In the genomic region with DNA sequence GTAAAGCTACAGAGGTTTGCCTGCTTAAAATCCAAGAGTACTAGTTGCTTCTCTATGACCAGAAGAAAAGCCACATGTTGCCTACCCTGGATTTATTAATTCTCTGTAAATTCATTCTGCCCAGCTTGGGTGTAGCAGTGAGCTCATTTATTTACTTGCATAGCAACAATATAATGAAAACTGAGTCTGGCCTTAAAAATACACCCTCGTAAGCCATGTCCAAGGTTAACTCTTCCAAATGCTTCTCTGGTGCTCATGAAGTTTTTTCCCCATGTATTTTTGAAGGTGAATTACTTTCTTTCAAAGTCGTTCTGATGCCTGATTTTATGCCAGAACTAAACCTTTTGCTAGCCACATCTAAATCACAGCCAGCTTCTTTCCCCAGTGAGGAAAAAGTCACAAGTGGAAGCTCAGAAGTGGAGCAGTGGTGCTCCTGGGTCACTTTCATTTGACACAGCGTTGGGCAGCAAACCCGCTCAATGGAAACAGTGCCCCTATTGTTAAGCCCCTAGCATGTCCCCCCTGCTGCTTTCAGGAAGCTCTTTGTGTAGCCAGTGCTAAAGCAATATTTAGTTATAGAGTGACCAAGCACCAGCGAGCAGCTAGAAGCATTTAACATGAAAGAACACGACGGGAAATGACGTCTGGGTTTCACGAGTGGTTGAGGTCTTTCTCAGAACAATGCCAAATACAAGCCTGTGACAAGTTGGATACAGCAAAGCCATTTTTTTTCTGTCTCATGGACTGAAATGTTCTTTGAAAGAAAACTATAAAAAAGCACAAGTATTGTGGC, we compare ENCODE assay signal across 11 cellular contexts. TPM values are rescaled to one million over a fixed set of nuclear protein-coding genes. Genes with fewer than 3 reads are reported as not detected.
DNase-seq lines count a peak whose midpoint lies in the region; ATAC-seq and FAIRE-seq lines count a peak whose summit lies in the region.
"Had no signal": no experiment of that assay in that cellular context is flagged by ENCODE, and none has a peak within 500 bp of the region (broad histone marks: within the 10 kb centered on the region; RNA-seq: fewer than 3 reads in every experiment).

No MANE protein-coding gene starts in this region.

- H3K4me1 ChIP-seq in iPS-18a (ENCODE audit: control insufficient read depth, low read depth, low read length) (peaks cover 26% of the 10 kb centered on the region), small intestine (ENCODE audit: control insufficient read depth in 2 of 2, insufficient read depth in 1 of 2, low read depth in 1 of 2, low read length in 1 of 2) (peaks cover 0 to 3% of the 10 kb centered on the region in 2 donors)
- H3K4me1 ChIP-seq: prostate gland had no signal

- peaks cover 86% of the 10 kb centered on the region for H3K4me1 Mint-ChIP-seq in activated T-helper 1 cell treated with anti-CD3 and anti-CD28 coated beads, Interleukin-12 subunit alpha, Interleukin-12 subunit beta, Interleukin-2, Interleukin-4 antibody, amounts not matched to agents 30 ng/mL and 10 ng/mL and 1 ng/mL, durations not matched to agents 14 hours and 24 hours and 36 hours (ENCODE audit: low read depth)

- H3K4me3 ChIP-seq in iPS-18a (ENCODE audit: low read length), result peak overlapping the region; percentile 8
- no peak overlapping the region for H3K4me3 ChIP-seq in small intestine (ENCODE audit: low read depth in 1 of 2, low read length in 2 of 2)
- H3K4me3 ChIP-seq: prostate gland had no signal

- no peaks in the 10 kb centered on the region for H3K9me3 Mint-ChIP-seq in activated T-helper 1 cell treated with anti-CD3 and anti-CD28 coated beads, Interleukin-12 subunit alpha, Interleukin-12 subunit beta, Interleukin-2, Interleukin-4 antibody, amounts not matched to agents 30 ng/mL and 10 ng/mL and 1 ng/mL, durations not matched to agents 14 hours and 24 hours and 36 hours

- DNase-seq in NCI-H1417 (lab: John Stamatoyannopoulos, UW) (peak in 2 of 3 experiments; percentile 35 to 63), NCI-H1417 treated with DMSO at 0.1 percent for 48 hours (lab: John Stamatoyannopoulos, UW) (no peak), small intestine (peak; percentile 40), cerebellum (ENCODE audit: low spot score) (no peak)
- peak; percentile 43 for DNase-seq in activated T-helper 1 cell treated with anti-CD3 and anti-CD28 coated beads, Interleukin-12 subunit alpha, Interleukin-12 subunit beta, Interleukin-2, Interleukin-4 antibody, amounts not matched to agents 30 ng/mL and 10 ng/mL and 1 ng/mL, durations not matched to agents 14 hours and 24 hours and 36 hours (ENCODE audit: low spot score)
- DNase-seq: 8988T; effector CD8-positive, alpha-beta T cell had no signal

- intact Hi-C loops in activated T-helper 1 cell treated with anti-CD3 and anti-CD28 coated beads, Interleukin-12 subunit alpha, Interleukin-12 subunit beta, Interleukin-2, Interleukin-4 antibody, amounts not matched to agents 30 ng/mL and 10 ng/mL and 1 ng/mL, durations not matched to agents 14 hours and 24 hours and 36 hours (cut with micrococcal nuclease), result loop anchor here (1.0 to 5.0 kb wide), 3 partner anchors 15 to 72 kb away; no protein-coding TSS in a partner anchor

- H3K27me3 ChIP-seq in iPS-18a (ENCODE audit: control insufficient read depth, insufficient read depth, low read length), result no peaks in the 10 kb centered on the region
- no peaks in the 10 kb centered on the region for H3K27me3 ChIP-seq in small intestine (ENCODE audit: control insufficient read depth in 2 of 2, insufficient read depth in 2 of 2, low read length in 2 of 2)

- H3K27me3 Mint-ChIP-seq in activated T-helper 1 cell treated with anti-CD3 and anti-CD28 coated beads, Interleukin-12 subunit alpha, Interleukin-12 subunit beta, Interleukin-2, Interleukin-4 antibody, amounts not matched to agents 30 ng/mL and 10 ng/mL and 1 ng/mL, durations not matched to agents 14 hours and 24 hours and 36 hours (ENCODE audit: insufficient read depth), result no peaks in the 10 kb centered on the region

- ATAC-seq in GM19467 (IDR thresholded peaks at IDR 0.05; ENCODE audit: unreplicated experiment), result no peak
- no peak for ATAC-seq in GM21423 (IDR thresholded peaks at IDR 0.05; ENCODE audit: unreplicated experiment)

- peak overlapping the region; percentile 92 for H3K27ac Mint-ChIP-seq in activated T-helper 1 cell treated with anti-CD3 and anti-CD28 coated beads, Interleukin-12 subunit alpha, Interleukin-12 subunit beta, Interleukin-2, Interleukin-4 antibody, amounts not matched to agents 30 ng/mL and 10 ng/mL and 1 ng/mL, durations not matched to agents 14 hours and 24 hours and 36 hours

- no peak overlapping the region for H3K27ac ChIP-seq in iPS-18a (ENCODE audit: low read length)
- H3K27ac ChIP-seq in small intestine (ENCODE audit: low read depth in 1 of 2, low read length in 1 of 2), result peak overlapping the region in 1 of 2 donors; percentile 25
- H3K27ac ChIP-seq: prostate gland had no signal

- peak overlapping the region; percentile 54 for H3K4me3 Mint-ChIP-seq in activated T-helper 1 cell treated with anti-CD3 and anti-CD28 coated beads, Interleukin-12 subunit alpha, Interleukin-12 subunit beta, Interleukin-2, Interleukin-4 antibody, amounts not matched to agents 30 ng/mL and 10 ng/mL and 1 ng/mL, durations not matched to agents 14 hours and 24 hours and 36 hours

- H3K9me3 ChIP-seq in iPS-18a (ENCODE audit: control insufficient read depth, low read depth, low read length), result no peaks in the 10 kb centered on the region
- H3K9me3 ChIP-seq in small intestine (ENCODE audit: control insufficient read depth, low read depth), result no peaks in the 10 kb centered on the region
- H3K9me3 ChIP-seq: prostate gland had no signal

- FAIRE-seq in small intestine (lab: Jason Lieb, UNC), result no peak

- peaks cover 3% of the 10 kb centered on the region for H3K36me3 ChIP-seq in iPS-18a (ENCODE audit: control insufficient read depth, low read depth, low read length)
- peaks cover 0 to 13% of the 10 kb centered on the region in 2 donors for H3K36me3 ChIP-seq in small intestine (ENCODE audit: control insufficient read depth in 2 of 2, insufficient read depth in 2 of 2, low read length in 2 of 2)

- peaks cover 68% of the 10 kb centered on the region for H3K36me3 Mint-ChIP-seq in activated T-helper 1 cell treated with anti-CD3 and anti-CD28 coated beads, Interleukin-12 subunit alpha, Interleukin-12 subunit beta, Interleukin-2, Interleukin-4 antibody, amounts not matched to agents 30 ng/mL and 10 ng/mL and 1 ng/mL, durations not matched to agents 14 hours and 24 hours and 36 hours (ENCODE audit: low read depth)

- H3K9ac ChIP-seq in iPS-18a (ENCODE audit: low read length), result no peak overlapping the region

- WGBS in small intestine, 3 donors, result 58 to 84% (median 68%) methylated on average over 9 of the region's 9 CpGs

RNA-seq across cellular contexts. Expression of a gene that starts 29.8 kb away (rescaled TPM):
- 53.2 and 62.1 TPM in 2 replicates for total RNA-seq in activated T-helper 1 cell treated with anti-CD3 and anti-CD28 coated beads, Interleukin-12 subunit alpha, Interleukin-12 subunit beta, Interleukin-2, Interleukin-4 antibody, amounts not matched to agents 30 ng/mL and 10 ng/mL and 1 ng/mL, durations not matched to agents 14 hours and 24 hours and 36 hours
- 10 to 100 TPM; 13.6 to 15.1 (median 14.9) TPM for polyA plus RNA-seq in small intestine
- 9.7 TPM for total RNA-seq in cerebellum

Comparison
In these comparisons a context has a peak if more than half of its experiments do, and no peak if none do; other contexts are left out.
1. DNase-seq: peak in NCI-H1417 (2 of 3), activated T-helper 1 cell treated with anti-CD3 and anti-CD28 coated beads, Interleukin-12 subunit alpha, Interleukin-12 subunit beta, Interleukin-2, Interleukin-4 antibody, amounts not matched to agents 30 ng/mL and 10 ng/mL and 1 ng/mL, durations not matched to agents 14 hours and 24 hours and 36 hours (single experiment) and small intestine (single experiment); none in NCI-H1417 treated with DMSO at 0.1 percent for 48 hours (single experiment) and cerebellum (single experiment).